Comparison of ENCODE assay signal across 7 cellular contexts in the genomic region with DNA sequence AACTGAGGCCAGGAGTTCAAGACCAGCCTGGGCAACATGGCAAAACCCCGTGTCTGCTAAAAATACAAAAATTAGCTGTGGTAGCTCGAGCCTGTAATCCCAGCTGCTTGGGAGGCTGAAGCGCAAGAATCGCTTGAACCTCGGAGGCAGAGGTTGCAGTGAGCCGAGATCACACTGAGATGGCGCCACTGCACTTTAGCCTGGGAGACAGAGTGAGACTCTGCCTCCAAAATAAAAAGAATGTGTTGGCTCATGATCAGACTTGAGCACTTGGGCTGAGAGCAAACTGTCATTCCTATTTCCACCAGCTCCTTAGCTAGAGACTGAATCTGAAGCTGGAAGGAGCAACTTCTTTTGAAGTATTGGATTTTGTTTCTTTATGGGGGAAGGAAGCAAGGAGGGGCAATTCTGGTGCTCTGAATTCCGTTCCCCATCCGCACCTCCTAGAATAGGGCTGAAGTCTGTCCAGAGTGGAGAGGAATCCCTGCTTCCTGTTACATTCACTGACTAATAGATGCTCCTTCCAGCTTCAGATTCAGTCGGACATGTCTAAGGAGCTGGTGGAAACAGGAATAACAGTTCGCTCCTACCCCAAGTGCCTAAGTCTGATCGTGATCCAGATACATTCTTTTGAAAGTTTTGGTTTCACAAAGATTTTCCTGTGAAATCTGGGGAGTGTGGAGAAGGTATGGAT. TPM values are rescaled to one million over a fixed set of nuclear protein-coding genes. Genes with fewer than 3 reads are reported as not detected.
DNase-seq lines count a peak whose midpoint lies in the region; ATAC-seq and TF ChIP-seq lines count a peak whose summit lies in the region.

No MANE protein-coding gene starts in this region.

- peak overlapping the region; percentile 28 for H3K4me2 ChIP-seq in Karpas-422 (ENCODE audit: low read depth, low read length, poor library complexity, severe bottlenecking)

- H3K9me3 ChIP-seq in Karpas-422 (ENCODE audit: low read length) (no peaks in the 10 kb centered on the region), right atrium auricular region (no peaks in the 10 kb centered on the region)

- peaks cover 23 to 41% of the 10 kb centered on the region in 2 donors for H3K4me1 Mint-ChIP-seq in stimulated activated naive B cell treated with anti-CD40 and anti-IgM and Interleukin-4, amounts not matched to agents 10 μg/mL and 1 μg/mL and 100 μg/mL, for 72 hours
- peaks cover 19% of the 10 kb centered on the region for H3K4me1 Mint-ChIP-seq in T-helper 2 cell treated with Interferon-gamma antibody and Interleukin-4, amounts not matched to agents 5 μg/mL and 100 μg/mL, for 36 hours (ENCODE audit: low read depth)

- H3K36me3 ChIP-seq in Karpas-422 (ENCODE audit: insufficient read depth, low read length) = peaks cover 6% of the 10 kb centered on the region; the same call in 1 of the 2 replicates
- H3K36me3 ChIP-seq in right atrium auricular region = peaks cover 21% of the 10 kb centered on the region

- H3K4me1 ChIP-seq in Karpas-422 (ENCODE audit: low read length) (peaks cover 39% of the 10 kb centered on the region), right atrium auricular region (peaks cover 0 to 54% of the 10 kb centered on the region in 2 donors)

- H2AFZ ChIP-seq in Karpas-422 (ENCODE audit: low read length) = no peak overlapping the region

- H3K27ac ChIP-seq in Karpas-422 (ENCODE audit: low read length) = no peak overlapping the region
- H3K27ac ChIP-seq in right atrium auricular region = peak overlapping the region; percentile 37 to 60

- no peak overlapping the region for H3K4me3 Mint-ChIP-seq in stimulated activated naive B cell treated with anti-CD40 and anti-IgM and Interleukin-4, amounts not matched to agents 10 μg/mL and 1 μg/mL and 100 μg/mL, for 72 hours
- H3K4me3 Mint-ChIP-seq in T-helper 2 cell treated with Interferon-gamma antibody and Interleukin-4, amounts not matched to agents 5 μg/mL and 100 μg/mL, for 36 hours = no peak overlapping the region

- H3K27me3 Mint-ChIP-seq in stimulated activated naive B cell treated with anti-CD40 and anti-IgM and Interleukin-4, amounts not matched to agents 10 μg/mL and 1 μg/mL and 100 μg/mL, for 72 hours = no peaks in the 10 kb centered on the region
- no peaks in the 10 kb centered on the region for H3K27me3 Mint-ChIP-seq in T-helper 2 cell treated with Interferon-gamma antibody and Interleukin-4, amounts not matched to agents 5 μg/mL and 100 μg/mL, for 36 hours (ENCODE audit: low read depth)

- peak overlapping the region; percentile 11 for H3K27ac Mint-ChIP-seq in stimulated activated naive B cell treated with anti-CD40 and anti-IgM and Interleukin-4, amounts not matched to agents 10 μg/mL and 1 μg/mL and 100 μg/mL, for 72 hours
- no peak overlapping the region for H3K27ac Mint-ChIP-seq in T-helper 2 cell treated with Interferon-gamma antibody and Interleukin-4, amounts not matched to agents 5 μg/mL and 100 μg/mL, for 36 hours

- no peak overlapping the region for H3K4me3 ChIP-seq in Karpas-422 (ENCODE audit: low read length)
- no peak overlapping the region for H3K4me3 ChIP-seq in right atrium auricular region

- no peaks in the 10 kb centered on the region for H3K9me2 ChIP-seq in Karpas-422 (replicated peaks; ENCODE audit: insufficient read depth, low read length)

- H3K79me2 ChIP-seq in Karpas-422 (ENCODE audit: low read length) = peaks cover 50% of the 10 kb centered on the region

- H4K20me1 ChIP-seq in Karpas-422 (ENCODE audit: insufficient read depth, low read depth, low read length) = no peaks in the 10 kb centered on the region

- no peaks in the 10 kb centered on the region for H3K9me3 Mint-ChIP-seq in stimulated activated naive B cell treated with anti-CD40 and anti-IgM and Interleukin-4, amounts not matched to agents 10 μg/mL and 1 μg/mL and 100 μg/mL, for 72 hours
- H3K9me3 Mint-ChIP-seq in T-helper 2 cell treated with Interferon-gamma antibody and Interleukin-4, amounts not matched to agents 5 μg/mL and 100 μg/mL, for 36 hours = no peaks in the 10 kb centered on the region

- H3K36me3 Mint-ChIP-seq in stimulated activated naive B cell treated with anti-CD40 and anti-IgM and Interleukin-4, amounts not matched to agents 10 μg/mL and 1 μg/mL and 100 μg/mL, for 72 hours = peaks cover 9 to 23% of the 10 kb centered on the region in 2 donors
- peaks cover 18% of the 10 kb centered on the region for H3K36me3 Mint-ChIP-seq in T-helper 2 cell treated with Interferon-gamma antibody and Interleukin-4, amounts not matched to agents 5 μg/mL and 100 μg/mL, for 36 hours (ENCODE audit: low read depth)

- ATAC-seq in stimulated activated naive B cell treated with anti-CD40 and anti-IgM and Interleukin-4, amounts not matched to agents 10 μg/mL and 1 μg/mL and 100 μg/mL, for 72 hours (replicated peaks) = no peak

- DNase-seq in EH (ENCODE audit: low read depth) (peak; percentile 77), Karpas-422 (peak; percentile 71), right atrium auricular region (ENCODE audit: low spot score) (no peak)
- DNase-seq in activated T-cell treated with anti-CD3 and anti-CD28 coated beads, Interleukin-2, amount 50 U/mL, for 48 hours = peak; percentile 45 to 52
- no peak for DNase-seq in stimulated activated naive B cell treated with anti-CD40 and anti-IgM and Interleukin-4, amounts not matched to agents 10 μg/mL and 1 μg/mL and 100 μg/mL, for 72 hours
- no peak for DNase-seq in NK-92 treated with Interleukin-12 subunit alpha and Interleukin-12 subunit beta, amount 100 ng/mL, for 24 hours (lab: John Stamatoyannopoulos, UW)
- DNase-seq in T-helper 2 cell treated with Interferon-gamma antibody and Interleukin-4, amounts not matched to agents 5 μg/mL and 100 μg/mL, for 36 hours (ENCODE audit: low spot score) = no peak

- peak overlapping the region; percentile 37 for H3K9ac ChIP-seq in Karpas-422 (ENCODE audit: low read length)

- TF ChIP-seq CTCF in right atrium auricular region (IDR thresholded peaks at IDR 0.05) = peak; percentile 41 to 70

- H3K27me3 ChIP-seq in Karpas-422 (ENCODE audit: low read length) = no peaks in the 10 kb centered on the region
- H3K27me3 ChIP-seq in right atrium auricular region = no peaks in the 10 kb centered on the region

RNA-seq across cellular contexts. Expression of gene ZNF672, which starts 3.8 kb away (rescaled TPM):
- 16.7 and 38.3 TPM in 2 replicates for total RNA-seq in Karpas-422 (2014; rRNA removed; shearing (Covaris generic); ENCODE audit: low replicate concordance)
- 10 to 100 TPM; 55.3 to 59.1 TPM for total RNA-seq in right atrium auricular region

RNA-seq across cellular contexts. Expression of gene SH3BP5L, which starts 16.1 kb away (rescaled TPM):
- total RNA-seq in Karpas-422 (2014; rRNA removed; shearing (Covaris generic); ENCODE audit: low replicate concordance) = 14.6 and 24.1 TPM in 2 replicates
- total RNA-seq in right atrium auricular region = 10 to 100 TPM; 13.6 to 18.5 TPM

RNA-seq across cellular contexts. Expression of gene ZNF692, which starts 17.0 kb away (rescaled TPM):
- 27.2 and 62.6 TPM in 2 replicates for total RNA-seq in Karpas-422 (2014; rRNA removed; shearing (Covaris generic); ENCODE audit: low replicate concordance)
- 10 to 100 TPM in 1 of 2 donors, 1 to 10 TPM in 1; 9.7 to 11.8 TPM for total RNA-seq in right atrium auricular region

Comparison
In these comparisons a context has a peak if more than half of its experiments do, and no peak if none do; other contexts are left out.
1. DNase-seq: peak in EH (single experiment), Karpas-422 (single experiment) and activated T-cell treated with anti-CD3 and anti-CD28 coated beads, Interleukin-2, amount 50 U/mL, for 48 hours (2 of 2); none in right atrium auricular region (single experiment), stimulated activated naive B cell treated with anti-CD40 and anti-IgM and Interleukin-4, amounts not matched to agents 10 μg/mL and 1 μg/mL and 100 μg/mL, for 72 hours (single experiment), NK-92 treated with Interleukin-12 subunit alpha and Interleukin-12 subunit beta, amount 100 ng/mL, for 24 hours (single experiment) and T-helper 2 cell treated with Interferon-gamma antibody and Interleukin-4, amounts not matched to agents 5 μg/mL and 100 μg/mL, for 36 hours (single experiment).